In the genomic region with DNA sequence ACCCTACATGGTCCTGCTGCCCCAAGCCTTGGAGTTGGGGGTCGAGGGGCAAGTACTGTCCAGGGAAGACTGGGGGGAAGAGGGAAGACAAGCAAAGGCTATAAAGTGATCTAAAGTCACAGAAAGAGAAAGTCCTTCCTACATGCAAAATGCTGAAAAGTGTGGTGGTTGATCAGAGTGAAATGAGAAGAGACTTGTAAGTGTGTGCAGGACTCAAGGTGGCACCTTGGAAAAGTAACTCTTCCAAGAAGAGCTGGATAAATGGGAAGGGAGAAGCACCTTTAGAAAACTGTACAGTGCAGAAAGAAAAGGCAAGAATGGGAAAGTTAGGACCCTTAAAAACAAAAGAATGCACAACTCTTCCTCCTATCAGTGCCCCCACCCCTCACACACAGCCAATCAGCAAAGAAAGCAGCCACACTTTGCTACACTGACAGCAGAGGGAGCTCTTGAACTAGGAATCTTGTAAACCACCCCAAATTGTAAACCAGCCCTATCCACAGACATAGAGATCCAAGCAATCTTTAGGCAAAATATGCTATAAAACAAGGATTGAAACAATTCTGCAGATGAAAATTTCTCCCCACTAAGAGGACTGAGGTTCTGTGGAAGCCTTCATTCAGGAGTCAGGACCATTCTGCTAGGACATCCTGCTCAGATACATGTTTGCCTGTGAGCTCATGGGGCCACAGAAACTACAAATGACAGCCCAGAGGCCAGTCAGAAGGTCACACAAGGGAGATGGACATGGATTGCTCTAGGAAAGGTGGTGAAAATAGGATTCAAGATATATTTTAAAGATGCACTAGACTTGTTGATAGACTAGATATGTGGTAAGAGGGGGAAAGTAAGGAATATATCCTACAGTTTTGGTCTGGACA, we compare ENCODE assay signal across 8 cellular contexts.
DNase-seq lines count a peak whose midpoint lies in the region; ATAC-seq, FAIRE-seq and TF ChIP-seq lines count a peak whose summit lies in the region.

No MANE protein-coding gene starts in this region.

- peaks cover 7% of the 10 kb centered on the region for H3K4me1 Mint-ChIP-seq in activated T-helper 2 cell treated with anti-CD3 and anti-CD28 coated beads, Interferon-gamma antibody, Interleukin-2, Interleukin-4, amounts not matched to agents 10 μg/mL and 5 μg/mL and 100 μg/mL, durations not matched to agents 14 hours and 24 hours and 36 hours (ENCODE audit: low read depth)

- TF ChIP-seq RAD21 in HCT116 (IDR thresholded peaks at IDR 0.05; ENCODE audit: low read depth), result peak; percentile 85
- TF ChIP-seq RAD21 in GM12878 (IDR thresholded peaks at IDR 0.05; ENCODE audit: insufficient read depth, low read depth, low read length), result peak; percentile 62

- RAD21 ChIA-PET in HCT116 (lab: Charles Lee; ENCODE audit: low non-redundant PET in 1 of 2, low total read pairs in 2 of 2, uncharacterized antibody in 2 of 2, unreplicated experiment in 2 of 2), result interaction anchor here in 1 of 2 experiments (1.3 kb wide), 1 partner anchor 36 kb away, joined by 4 read pairs; no protein-coding TSS in a partner anchor
- RAD21 ChIA-PET in GM12878 (lab: Charles Lee; ENCODE audit: unreplicated experiment), result interaction anchor here (2.0 kb wide), 1 partner anchor 36 kb away, joined by 8 read pairs; no protein-coding TSS in a partner anchor

- H3K4me3 ChIP-seq in HCT116 (replicated peaks in 1 of 2; ENCODE audit: low read depth in 1 of 2, low read length in 2 of 2) (no peak overlapping the region), GM12878 (no peak overlapping the region)

- no peak for TF ChIP-seq POLR2A in HCT116 (IDR thresholded peaks at IDR 0.05; ENCODE audit: borderline replicate concordance, extremely low read depth, insufficient read depth, insufficient read length)
- TF ChIP-seq POLR2A in GM12878 (IDR thresholded peaks at IDR 0.05; ENCODE audit: low read depth, low read length), result no peak

- CTCF ChIA-PET in HCT116 (lab: Charles Lee), result interaction anchor here (0.8 to 2.6 kb wide), 9 partner anchors 18 to 779 kb away, joined by 3 to 26 read pairs (median 3); no protein-coding TSS in a partner anchor
- CTCF ChIA-PET in GM12878 (lab: Yijun Ruan, JAX), result interaction anchor here (0.9 to 2.6 kb wide), 9 partner anchors 8 to 778 kb away, joined by 3 to 17 read pairs (median 6); no protein-coding TSS in a partner anchor

- in situ Hi-C loops in GM12878 (cut with MboI), result no loop called here

- intact Hi-C loops in HCT116 (cut with micrococcal nuclease) (loop anchor here (1.0 to 10.0 kb wide), 4 partner anchors 35 to 1000 kb away; no protein-coding TSS in a partner anchor), GM12878 (cut with micrococcal nuclease; ENCODE audit: unreplicated experiment) (loop anchor here (1.0 to 10.0 kb wide), 3 partner anchors 36 to 240 kb away; no protein-coding TSS in a partner anchor)
- intact Hi-C loops in activated T-helper 2 cell treated with anti-CD3 and anti-CD28 coated beads, Interferon-gamma antibody, Interleukin-2, Interleukin-4, amounts not matched to agents 10 μg/mL and 5 μg/mL and 100 μg/mL, durations not matched to agents 14 hours and 24 hours and 36 hours (cut with micrococcal nuclease), result loop anchor here (1.0 to 5.0 kb wide), 4 partner anchors 36 to 207 kb away; a partner anchor contains a TSS

- no peaks in the 10 kb centered on the region for H3K9me2 ChIP-seq in HCT116 (ENCODE audit: insufficient read depth)

- peak; percentile 26 for DNase-seq in SHP77 (lab: John Stamatoyannopoulos, UW)
- no peak for DNase-seq in SHP77 treated with DMSO at 0.1 percent for 48 hours (lab: John Stamatoyannopoulos, UW)
- DNase-seq in HCT116 (ENCODE audit: low read depth, low spot score), result peak; percentile 36
- DNase-seq in NCI-H526 treated with DMSO at 0.1 percent for 48 hours (lab: John Stamatoyannopoulos, UW), result peak; percentile 3
- DNase-seq in GM12878 (ENCODE audit: low read depth, low spot score), result no peak
- peak; percentile 43 for DNase-seq in kidney tubule cell (ENCODE audit: low spot score)
- no peak for DNase-seq in activated T-helper 2 cell treated with anti-CD3 and anti-CD28 coated beads, Interferon-gamma antibody, Interleukin-2, Interleukin-4, amounts not matched to agents 10 μg/mL and 5 μg/mL and 100 μg/mL, durations not matched to agents 14 hours and 24 hours and 36 hours (ENCODE audit: low spot score)

- H3K9me3 ChIP-seq in HCT116 (ENCODE audit: control insufficient read depth in 1 of 2, insufficient read depth in 1 of 2, low read depth in 1 of 2, low read length in 2 of 2), result 0 out of 4 replicates have a peak, but pooled peaks cover 0 to 4% of the 10 kb centered on the region in 2 experiments
- H3K9me3 ChIP-seq in GM12878 (replicated peaks; ENCODE audit: control insufficient read depth, insufficient read depth, low read length), result no peaks in the 10 kb centered on the region

- no peak overlapping the region for H3K27ac ChIP-seq in HCT116 (ENCODE audit: low read depth, low read length)
- H3K27ac ChIP-seq in GM12878 (ENCODE audit: control insufficient read depth, insufficient read depth), result no peak overlapping the region

- H3K36me3 ChIP-seq in HCT116 (ENCODE audit: control insufficient read depth in 1 of 2, insufficient read depth in 2 of 2, low read length in 2 of 2) (no peaks in the 10 kb centered on the region), GM12878 (ENCODE audit: control insufficient read depth in 2 of 2, insufficient read depth in 2 of 2, low read length in 1 of 2) (no peaks in the 10 kb centered on the region)

- TF ChIP-seq EP300 in GM12878 (IDR thresholded peaks at IDR 0.05; ENCODE audit: borderline replicate concordance in 1 of 2, control insufficient read depth in 1 of 2, low read depth in 2 of 2, low read length in 2 of 2), result no peak

- H3K27ac Mint-ChIP-seq in activated T-helper 2 cell treated with anti-CD3 and anti-CD28 coated beads, Interferon-gamma antibody, Interleukin-2, Interleukin-4, amounts not matched to agents 10 μg/mL and 5 μg/mL and 100 μg/mL, durations not matched to agents 14 hours and 24 hours and 36 hours, result no peak overlapping the region

- ATAC-seq in HCT116 (peak; percentile 98), GM12878 (peak; percentile 81), HG03442 (IDR thresholded peaks at IDR 0.05; ENCODE audit: unreplicated experiment) (no peak)

- POLR2A ChIA-PET in HCT116 (lab: Charles Lee), result no interaction called here
- POLR2A ChIA-PET in GM12878 (lab: Charles Lee), result interaction anchor here (0.5 kb wide), 1 partner anchor 172 kb away, joined by 5 read pairs; no protein-coding TSS in a partner anchor

- H3K27me3 ChIP-seq in HCT116 (ENCODE audit: insufficient read depth, low read length), result 0 out of 2 replicates have a peak, but pooled peaks cover 3% of the 10 kb centered on the region
- H3K27me3 ChIP-seq in GM12878 (replicated peaks in 1 of 2; ENCODE audit: control insufficient read depth in 2 of 2, insufficient read depth in 2 of 2, low read length in 1 of 2), result no peaks in the 10 kb centered on the region

- FAIRE-seq in GM12878 (lab: Jason Lieb, UNC), result peak; percentile 86

- H3K9ac ChIP-seq in HCT116 (ENCODE audit: low read length) (no peak overlapping the region), GM12878 (ENCODE audit: control insufficient read depth, insufficient read depth, low read length) (no peak overlapping the region)

- no peak overlapping the region for H3K4me3 Mint-ChIP-seq in activated T-helper 2 cell treated with anti-CD3 and anti-CD28 coated beads, Interferon-gamma antibody, Interleukin-2, Interleukin-4, amounts not matched to agents 10 μg/mL and 5 μg/mL and 100 μg/mL, durations not matched to agents 14 hours and 24 hours and 36 hours (ENCODE audit: low read depth)

- H3K36me3 Mint-ChIP-seq in activated T-helper 2 cell treated with anti-CD3 and anti-CD28 coated beads, Interferon-gamma antibody, Interleukin-2, Interleukin-4, amounts not matched to agents 10 μg/mL and 5 μg/mL and 100 μg/mL, durations not matched to agents 14 hours and 24 hours and 36 hours (ENCODE audit: low read depth), result no peaks in the 10 kb centered on the region

- peaks cover 10% of the 10 kb centered on the region for H3K9me3 Mint-ChIP-seq in activated T-helper 2 cell treated with anti-CD3 and anti-CD28 coated beads, Interferon-gamma antibody, Interleukin-2, Interleukin-4, amounts not matched to agents 10 μg/mL and 5 μg/mL and 100 μg/mL, durations not matched to agents 14 hours and 24 hours and 36 hours

- H2AFZ ChIP-seq in HCT116 (ENCODE audit: low read depth, low read length, poor library complexity, severe bottlenecking), result no peak overlapping the region
- no peak overlapping the region for H2AFZ ChIP-seq in GM12878 (ENCODE audit: control insufficient read depth, low read depth, low read length)

- SMC1A ChIA-PET in GM12878 (lab: Charles Lee; ENCODE audit: uncharacterized antibody, unreplicated experiment), result interaction anchor here (0.9 to 1.3 kb wide), 5 partner anchors 17 to 158 kb away, joined by 3 to 4 read pairs (median 3); no protein-coding TSS in a partner anchor

- H3K4me2 ChIP-seq in HCT116 (ENCODE audit: low read length) (no peak overlapping the region), GM12878 (ENCODE audit: control insufficient read depth, insufficient read depth) (no peak overlapping the region)

- no peaks in the 10 kb centered on the region for H3K79me2 ChIP-seq in HCT116 (ENCODE audit: insufficient read depth, low read length)
- H3K79me2 ChIP-seq in GM12878 (ENCODE audit: control insufficient read depth, insufficient read depth, low read length), result no peaks in the 10 kb centered on the region

- TF ChIP-seq CTCF in HCT116 (IDR thresholded peaks at IDR 0.05 in 2 of 3, conservative IDR thresholded peaks at IDR 0.05 in 1 of 3; ENCODE audit: borderline replicate concordance in 1 of 3, insufficient read depth in 1 of 3, low read depth in 2 of 3, low read length in 2 of 3) (peak; percentile 63 to 80 (median 74); a peak in 5 of 6 replicates), GM12878 (IDR thresholded peaks at IDR 0.05 in 2 of 3, conservative IDR thresholded peaks at IDR 0.05 in 1 of 3; ENCODE audit: control insufficient read depth in 2 of 3, extremely low read depth in 1 of 3, insufficient read depth in 1 of 3, low read depth in 3 of 3, low read length in 3 of 3) (peak; percentile 42 to 61 (median 49); a peak in 5 of 6 replicates)

- no peaks in the 10 kb centered on the region for H3K4me1 ChIP-seq in HCT116 (ENCODE audit: control insufficient read depth in 1 of 2, insufficient read depth in 2 of 2, low read length in 2 of 2)
- H3K4me1 ChIP-seq in GM12878 (ENCODE audit: control insufficient read depth, insufficient read depth, low read length), result no peaks in the 10 kb centered on the region

- peaks cover 14% of the 10 kb centered on the region for H3K27me3 Mint-ChIP-seq in activated T-helper 2 cell treated with anti-CD3 and anti-CD28 coated beads, Interferon-gamma antibody, Interleukin-2, Interleukin-4, amounts not matched to agents 10 μg/mL and 5 μg/mL and 100 μg/mL, durations not matched to agents 14 hours and 24 hours and 36 hours (ENCODE audit: low read depth)

- H4K20me1 ChIP-seq in HCT116 (ENCODE audit: insufficient read depth) (no peaks in the 10 kb centered on the region), GM12878 (ENCODE audit: control insufficient read depth, insufficient read depth) (no peaks in the 10 kb centered on the region)

- BruUV-seq in HCT116 (replicated peaks; lab: Mats Ljungman, UMichigan) (no TSS peak), GM12878 (replicated peaks; lab: Mats Ljungman, UMichigan) (no TSS peak)

- 0% methylated on average over 1 of the region's 1 CpG for WGBS in GM12878 (ENCODE audit: insufficient coverage, insufficient replicate concordance, low lambda C conversion rate, missing lambda C conversion rate)

Comparison
In these comparisons a context has a peak if more than half of its experiments do, and no peak if none do; other contexts are left out.
1. DNase-seq: peak in SHP77 (2 of 2), HCT116 (single experiment), NCI-H526 treated with DMSO at 0.1 percent for 48 hours (single experiment) and kidney tubule cell (single experiment); none in SHP77 treated with DMSO at 0.1 percent for 48 hours (single experiment), GM12878 (single experiment) and activated T-helper 2 cell treated with anti-CD3 and anti-CD28 coated beads, Interferon-gamma antibody, Interleukin-2, Interleukin-4, amounts not matched to agents 10 μg/mL and 5 μg/mL and 100 μg/mL, durations not matched to agents 14 hours and 24 hours and 36 hours (single experiment).